In genomic region chr2:202375611-202376408, GRCh38 we compare ENCODE assay signal across 1 cellular context.
A peak's percentile ranks its signal among the peaks of the same experiment; 100 is the strongest.
TF ChIP-seq lines count a peak whose summit lies in the region.

Gene BMPR2, plus strand, starts transcription at chr2:202376327. Its CDS starts 1,148 bp downstream, at chr2:202377475.

TF ChIP-seq in SK-N-SH, 30 proteins besides CTCF, POLR2A, EP300 and RAD21 (continued from another document):
- TF ChIP-seq RCOR1 (IDR thresholded peaks at IDR 0.05; ENCODE audit: low read length) (no peak), TAF1 (IDR thresholded peaks at IDR 0.05; ENCODE audit: borderline replicate concordance, low read depth, low read length) (peak; percentile 77), SIN3A (IDR thresholded peaks at IDR 0.05; ENCODE audit: borderline replicate concordance, low read depth, low read length) (no peak; the same call in 1 of the 2 replicates), NFIC (IDR thresholded peaks at IDR 0.05; ENCODE audit: borderline replicate concordance) (no peak; the same call in 1 of the 2 replicates), SMC3 (IDR thresholded peaks at IDR 0.05; ENCODE audit: low read depth, low read length) (no peak), GATA2 (CRISPR knock-in tag; IDR thresholded peaks at IDR 0.05) (no peak), USF2 (IDR thresholded peaks at IDR 0.05; ENCODE audit: borderline replicate concordance, low read depth, low read length) (no peak), EZH2phosphoT487 (IDR thresholded peaks at IDR 0.05; ENCODE audit: borderline replicate concordance, low read depth) (no peak), RFX5 (IDR thresholded peaks at IDR 0.05; ENCODE audit: low read length) (no peak), ELF1 (IDR thresholded peaks at IDR 0.05) (0 out of 2 replicates have a peak, but pooled peaks have one; percentile 3), NRF1 (IDR thresholded peaks at IDR 0.05; ENCODE audit: low read depth, low read length) (peak; percentile 70), FOSL2 (IDR thresholded peaks at IDR 0.05; ENCODE audit: borderline replicate concordance, low read depth) (no peak), MXI1 (IDR thresholded peaks at IDR 0.05; ENCODE audit: low read depth, low read length) (peak; percentile 69), RXRA (IDR thresholded peaks at IDR 0.05; ENCODE audit: borderline replicate concordance, low read depth) (no peak), POLR2AphosphoS5 (IDR thresholded peaks at IDR 0.05; ENCODE audit: low read depth, low read length) (peak; percentile 97), YY1 (IDR thresholded peaks at IDR 0.05; ENCODE audit: low read depth) (peak; percentile 75; the same call in 1 of the 2 replicates), TCF12 (IDR thresholded peaks at IDR 0.05) (peak; percentile 17; the same call in 1 of the 2 replicates), GABPA (IDR thresholded peaks at IDR 0.05; ENCODE audit: low read depth) (no peak; the same call in 1 of the 2 replicates), TEAD4 (IDR thresholded peaks at IDR 0.05; ENCODE audit: borderline replicate concordance, insufficient read depth) (0 out of 2 replicates have a peak, but pooled peaks have one; percentile 30), USF1 (IDR thresholded peaks at IDR 0.05; ENCODE audit: borderline replicate concordance, low read depth) (no peak), MAX (IDR thresholded peaks at IDR 0.05; ENCODE audit: low read depth) (peak; percentile 88), MEF2A (IDR thresholded peaks at IDR 0.05; ENCODE audit: borderline replicate concordance, low read depth) (no peak), JUND (IDR thresholded peaks at IDR 0.05) (no peak), FOXJ3 (CRISPR knock-in tag; IDR thresholded peaks at IDR 0.05) (no peak)
- TF ChIP-seq, protein P1, sequence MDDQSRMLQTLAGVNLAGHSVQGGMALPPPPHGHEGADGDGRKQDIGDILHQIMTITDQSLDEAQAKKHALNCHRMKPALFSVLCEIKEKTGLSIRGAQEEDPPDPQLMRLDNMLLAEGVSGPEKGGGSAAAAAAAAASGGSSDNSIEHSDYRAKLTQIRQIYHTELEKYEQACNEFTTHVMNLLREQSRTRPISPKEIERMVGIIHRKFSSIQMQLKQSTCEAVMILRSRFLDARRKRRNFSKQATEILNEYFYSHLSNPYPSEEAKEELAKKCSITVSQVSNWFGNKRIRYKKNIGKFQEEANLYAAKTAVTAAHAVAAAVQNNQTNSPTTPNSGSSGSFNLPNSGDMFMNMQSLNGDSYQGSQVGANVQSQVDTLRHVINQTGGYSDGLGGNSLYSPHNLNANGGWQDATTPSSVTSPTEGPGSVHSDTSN (IDR thresholded peaks at IDR 0.05) = peak; percentile 23
- TF ChIP-seq, protein P2, sequence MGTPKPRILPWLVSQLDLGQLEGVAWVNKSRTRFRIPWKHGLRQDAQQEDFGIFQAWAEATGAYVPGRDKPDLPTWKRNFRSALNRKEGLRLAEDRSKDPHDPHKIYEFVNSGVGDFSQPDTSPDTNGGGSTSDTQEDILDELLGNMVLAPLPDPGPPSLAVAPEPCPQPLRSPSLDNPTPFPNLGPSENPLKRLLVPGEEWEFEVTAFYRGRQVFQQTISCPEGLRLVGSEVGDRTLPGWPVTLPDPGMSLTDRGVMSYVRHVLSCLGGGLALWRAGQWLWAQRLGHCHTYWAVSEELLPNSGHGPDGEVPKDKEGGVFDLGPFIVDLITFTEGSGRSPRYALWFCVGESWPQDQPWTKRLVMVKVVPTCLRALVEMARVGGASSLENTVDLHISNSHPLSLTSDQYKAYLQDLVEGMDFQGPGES (IDR thresholded peaks at IDR 0.05; ENCODE audit: low read depth, low read length) = no peak
